ENCODE assay signal across 24 cellular contexts in the genomic region with DNA sequence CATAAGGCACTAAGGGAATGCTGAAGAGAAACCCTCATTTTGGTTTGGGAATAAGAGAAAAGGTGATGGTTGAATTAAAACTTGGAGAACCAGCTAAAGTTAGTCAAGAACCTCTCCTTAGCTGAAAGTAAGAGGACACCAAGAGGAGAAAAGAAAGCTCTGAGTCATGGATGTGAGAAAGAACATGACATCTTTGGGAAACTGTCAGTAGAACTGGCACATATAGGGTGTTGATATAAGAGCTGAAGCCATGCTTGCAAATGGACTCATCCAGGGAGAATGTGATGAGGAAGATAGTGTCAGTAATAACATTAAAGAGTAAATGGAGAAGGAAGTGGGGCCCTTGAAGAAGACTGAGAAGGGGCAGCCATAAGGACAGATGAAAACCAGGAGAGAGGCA. TPM values are rescaled to one million over a fixed set of nuclear protein-coding genes. Genes with fewer than 3 reads are reported as not detected.
A peak's percentile ranks its signal among the peaks of the same experiment; 100 is the strongest.
DNase-seq lines count a peak whose midpoint lies in the region; ATAC-seq and TF ChIP-seq lines count a peak whose summit lies in the region.
"Had no signal": no experiment of that assay in that cellular context is flagged by ENCODE, and none has a peak within 500 bp of the region (broad histone marks: within the 10 kb centered on the region; RNA-seq: fewer than 3 reads in every experiment).

No MANE protein-coding gene starts in this region.

- H3K9me3 ChIP-seq in CD8-positive, alpha-beta memory T cell (ENCODE audit: low read length), result no peaks in the 10 kb centered on the region
- H3K9me3 ChIP-seq: A549, ascending aorta, esophagus squamous epithelium, MG63, right atrium auricular region, suprapubic skin, uterus had no signal

- TF ChIP-seq CTCF in foreskin keratinocyte (conservative IDR thresholded peaks at IDR 0.05), result no peak
- TF ChIP-seq CTCF in CD14-positive monocyte (IDR thresholded peaks at IDR 0.05), result no peak

- H3K4me3 ChIP-seq in CD8-positive, alpha-beta memory T cell (ENCODE audit: low read length), result no peak overlapping the region
- H3K4me3 ChIP-seq: A549, ascending aorta, esophagus squamous epithelium, MG63, right atrium auricular region, suprapubic skin, uterus had no signal

- peak overlapping the region; percentile 3 for H3K27ac Mint-ChIP-seq in activated CD4-positive, alpha-beta T cell treated with anti-CD3 and anti-CD28 coated beads, Interleukin-2, amount 10 ng/mL, durations not matched to agents 24 days and 14 days
- H3K27ac Mint-ChIP-seq in CD8-positive, alpha-beta memory T cell, result peak overlapping the region in 7 of 8 donors; percentile 0 to 74 (median 20)
- peak overlapping the region; percentile 70 for H3K27ac Mint-ChIP-seq in activated T-helper 2 cell treated with anti-CD3 and anti-CD28 coated beads, Interferon-gamma antibody, Interleukin-2, Interleukin-4, amounts not matched to agents 10 μg/mL and 5 μg/mL and 100 μg/mL, durations not matched to agents 14 hours and 24 hours and 36 hours
- H3K27ac Mint-ChIP-seq in CD14-positive monocyte, result peak overlapping the region in 3 of 7 donors; percentile 7 to 41 (median 15)

- peaks cover 72% of the 10 kb centered on the region for H3K36me3 Mint-ChIP-seq in activated CD4-positive, alpha-beta T cell treated with anti-CD3 and anti-CD28 coated beads, Interleukin-2, amount 10 ng/mL, durations not matched to agents 24 days and 14 days (ENCODE audit: low read depth)
- H3K36me3 Mint-ChIP-seq in CD8-positive, alpha-beta memory T cell, result peaks cover 29 to 77% (median 38%) of the 10 kb centered on the region in 3 donors
- peaks cover 79% of the 10 kb centered on the region for H3K36me3 Mint-ChIP-seq in activated T-helper 2 cell treated with anti-CD3 and anti-CD28 coated beads, Interferon-gamma antibody, Interleukin-2, Interleukin-4, amounts not matched to agents 10 μg/mL and 5 μg/mL and 100 μg/mL, durations not matched to agents 14 hours and 24 hours and 36 hours (ENCODE audit: low read depth)
- peaks cover 49 to 63% of the 10 kb centered on the region in 2 donors for H3K36me3 Mint-ChIP-seq in CD14-positive monocyte

- H3K27me3 ChIP-seq in CD8-positive, alpha-beta memory T cell (ENCODE audit: insufficient read depth, low read length, poor library complexity, severe bottlenecking), result no peaks in the 10 kb centered on the region
- no peaks in the 10 kb centered on the region for H3K27me3 ChIP-seq in foreskin keratinocyte
- H3K27me3 ChIP-seq: ascending aorta, esophagus squamous epithelium, MG63, right atrium auricular region, suprapubic skin, uterus had no signal

- DNase-seq in activated CD4-positive, alpha-beta T cell treated with anti-CD3 and anti-CD28 coated beads, Interleukin-2, amount 10 ng/mL, durations not matched to agents 24 days and 14 days, result no peak
- no peak for DNase-seq in activated CD4-positive, alpha-beta T cell treated with anti-CD3 and anti-CD28 coated beads for 48 hours
- DNase-seq in CD8-positive, alpha-beta memory T cell, result no peak
- DNase-seq in activated T-helper 2 cell treated with anti-CD3 and anti-CD28 coated beads, Interferon-gamma antibody, Interleukin-2, Interleukin-4, amounts not matched to agents 10 μg/mL and 5 μg/mL and 100 μg/mL, durations not matched to agents 14 hours and 24 hours and 36 hours (ENCODE audit: low spot score), result no peak
- DNase-seq in foreskin keratinocyte (peak; percentile 3 to 11), CD14-positive monocyte (ENCODE audit: low spot score) (no peak), NCI-H2227 (lab: John Stamatoyannopoulos, UW; ENCODE audit: unreplicated experiment) (no peak)
- DNase-seq in stimulated activated CD4-positive, alpha-beta T cell treated with anti-CD3 and anti-CD28 coated beads, Interleukin-4, amount 100 ng/mL, for 24 hours, result no peak
- DNase-seq: activated effector memory CD4-positive, alpha-beta T cell treated with anti-CD3 and anti-CD28 coated beads, Interleukin-2, amount 50 U/mL, for 16 hours; cerebellar nuclear complex; effector CD8-positive, alpha-beta T cell; esophagus squamous epithelium; GF-D8; mesenchymal stem cell; MG63; naive B cell; NCI-H774; OCI-M1; SHP77; uterus had no signal

- intact Hi-C loops in activated CD4-positive, alpha-beta T cell treated with anti-CD3 and anti-CD28 coated beads, Interleukin-2, amount 10 ng/mL, durations not matched to agents 24 days and 14 days (cut with micrococcal nuclease), result loop anchor here (2.0 kb wide), 1 partner anchor 52 kb away; no protein-coding TSS in a partner anchor
- intact Hi-C loops in activated T-helper 2 cell treated with anti-CD3 and anti-CD28 coated beads, Interferon-gamma antibody, Interleukin-2, Interleukin-4, amounts not matched to agents 10 μg/mL and 5 μg/mL and 100 μg/mL, durations not matched to agents 14 hours and 24 hours and 36 hours (cut with micrococcal nuclease), result loop anchor here (1.0 kb wide), 1 partner anchor 32 kb away; no protein-coding TSS in a partner anchor
- intact Hi-C loops in CD14-positive monocyte (cut with micrococcal nuclease), result no loop called here

- peaks cover 11% of the 10 kb centered on the region for H3K4me1 ChIP-seq in CD8-positive, alpha-beta memory T cell (ENCODE audit: insufficient read depth, low read length)
- no peaks in the 10 kb centered on the region for H3K4me1 ChIP-seq in foreskin keratinocyte
- H3K4me1 ChIP-seq: ascending aorta, suprapubic skin, uterus had no signal

- no peaks in the 10 kb centered on the region for H3K27me3 Mint-ChIP-seq in activated CD4-positive, alpha-beta T cell treated with anti-CD3 and anti-CD28 coated beads, Interleukin-2, amount 10 ng/mL, durations not matched to agents 24 days and 14 days
- H3K27me3 Mint-ChIP-seq in CD8-positive, alpha-beta memory T cell, result no peaks in the 10 kb centered on the region
- no peaks in the 10 kb centered on the region for H3K27me3 Mint-ChIP-seq in activated T-helper 2 cell treated with anti-CD3 and anti-CD28 coated beads, Interferon-gamma antibody, Interleukin-2, Interleukin-4, amounts not matched to agents 10 μg/mL and 5 μg/mL and 100 μg/mL, durations not matched to agents 14 hours and 24 hours and 36 hours (ENCODE audit: low read depth)
- H3K27me3 Mint-ChIP-seq in CD14-positive monocyte (ENCODE audit: low read depth in 3 of 3), result no peaks in the 10 kb centered on the region
- H3K27me3 Mint-ChIP-seq: naive B cell had no signal

- POLR2A ChIA-PET in CD8-positive, alpha-beta memory T cell (lab: Charles Lee), result no interaction called here

- CTCF ChIA-PET in CD8-positive, alpha-beta memory T cell (lab: Charles Lee), result interaction anchor here (0.9 to 1.3 kb wide), 2 partner anchors 9 to 76 kb away, joined by 3 to 5 read pairs; no protein-coding TSS in a partner anchor

- H3K4me3 Mint-ChIP-seq in activated CD4-positive, alpha-beta T cell treated with anti-CD3 and anti-CD28 coated beads, Interleukin-2, amount 10 ng/mL, durations not matched to agents 24 days and 14 days, result no peak overlapping the region
- no peak overlapping the region for H3K4me3 Mint-ChIP-seq in CD8-positive, alpha-beta memory T cell
- no peak overlapping the region for H3K4me3 Mint-ChIP-seq in activated T-helper 2 cell treated with anti-CD3 and anti-CD28 coated beads, Interferon-gamma antibody, Interleukin-2, Interleukin-4, amounts not matched to agents 10 μg/mL and 5 μg/mL and 100 μg/mL, durations not matched to agents 14 hours and 24 hours and 36 hours (ENCODE audit: low read depth)
- no peak overlapping the region for H3K4me3 Mint-ChIP-seq in CD14-positive monocyte
- H3K4me3 Mint-ChIP-seq: naive B cell had no signal

- H3K9me3 Mint-ChIP-seq in activated CD4-positive, alpha-beta T cell treated with anti-CD3 and anti-CD28 coated beads, Interleukin-2, amount 10 ng/mL, durations not matched to agents 24 days and 14 days, result peaks cover 11% of the 10 kb centered on the region
- no peaks in the 10 kb centered on the region for H3K9me3 Mint-ChIP-seq in CD8-positive, alpha-beta memory T cell
- peaks cover 5% of the 10 kb centered on the region for H3K9me3 Mint-ChIP-seq in activated T-helper 2 cell treated with anti-CD3 and anti-CD28 coated beads, Interferon-gamma antibody, Interleukin-2, Interleukin-4, amounts not matched to agents 10 μg/mL and 5 μg/mL and 100 μg/mL, durations not matched to agents 14 hours and 24 hours and 36 hours
- H3K9me3 Mint-ChIP-seq in CD14-positive monocyte, result no peaks in the 10 kb centered on the region

- ATAC-seq in foreskin keratinocyte, result no peak
- ATAC-seq: A549 had no signal

- H3K4me1 Mint-ChIP-seq in activated CD4-positive, alpha-beta T cell treated with anti-CD3 and anti-CD28 coated beads, Interleukin-2, amount 10 ng/mL, durations not matched to agents 24 days and 14 days, result peaks cover 49% of the 10 kb centered on the region
- peaks cover 60 to 84% (median 81%) of the 10 kb centered on the region in 3 donors for H3K4me1 Mint-ChIP-seq in CD8-positive, alpha-beta memory T cell
- peaks cover 66% of the 10 kb centered on the region for H3K4me1 Mint-ChIP-seq in activated T-helper 2 cell treated with anti-CD3 and anti-CD28 coated beads, Interferon-gamma antibody, Interleukin-2, Interleukin-4, amounts not matched to agents 10 μg/mL and 5 μg/mL and 100 μg/mL, durations not matched to agents 14 hours and 24 hours and 36 hours (ENCODE audit: low read depth)
- H3K4me1 Mint-ChIP-seq in CD14-positive monocyte, result peaks cover 57% of the 10 kb centered on the region

- peaks cover 32% of the 10 kb centered on the region for H3K36me3 ChIP-seq in CD8-positive, alpha-beta memory T cell (ENCODE audit: insufficient read depth, low read length)
- H3K36me3 ChIP-seq: ascending aorta, MG63, uterus had no signal

- no peak overlapping the region for H3K27ac ChIP-seq in CD8-positive, alpha-beta memory T cell (ENCODE audit: low read depth, low read length)
- H3K27ac ChIP-seq in foreskin keratinocyte, result no peak overlapping the region
- H3K27ac ChIP-seq: A549, ascending aorta, esophagus squamous epithelium, right atrium auricular region, suprapubic skin, uterus had no signal

RNA-seq across cellular contexts. Expression of a gene that starts 54.3 kb away (rescaled TPM):
- total RNA-seq in activated CD4-positive, alpha-beta T cell treated with anti-CD3 and anti-CD28 coated beads, Interleukin-2, amount 10 ng/mL, durations not matched to agents 24 days and 14 days, result 73.1 and 74.0 TPM in 2 replicates
- total RNA-seq in CD8-positive, alpha-beta memory T cell, result 10 to 100 TPM; 61.4 to 63.5 TPM
- polyA plus RNA-seq in CD8-positive, alpha-beta memory T cell, result 19.7 TPM
- total RNA-seq in activated T-helper 2 cell treated with anti-CD3 and anti-CD28 coated beads, Interferon-gamma antibody, Interleukin-2, Interleukin-4, amounts not matched to agents 10 μg/mL and 5 μg/mL and 100 μg/mL, durations not matched to agents 14 hours and 24 hours and 36 hours, result 56.1 and 56.5 TPM in 2 replicates
- total RNA-seq in foreskin keratinocyte, result 23.2 and 27.9 TPM in 2 replicates
- polyA plus RNA-seq in foreskin keratinocyte (7.1 and 7.6 TPM in 2 replicates), CD14-positive monocyte (10 to 100 TPM; 13.0 to 18.6 TPM)

Comparison
In these comparisons a context has a peak if more than half of its experiments do, and no peak if none do; other contexts are left out.
1. DNase-seq: peak in foreskin keratinocyte (2 of 2); none in activated CD4-positive, alpha-beta T cell treated with anti-CD3 and anti-CD28 coated beads, Interleukin-2, amount 10 ng/mL, durations not matched to agents 24 days and 14 days (single experiment), activated CD4-positive, alpha-beta T cell treated with anti-CD3 and anti-CD28 coated beads for 48 hours (single experiment), CD8-positive, alpha-beta memory T cell (0 of 5), activated T-helper 2 cell treated with anti-CD3 and anti-CD28 coated beads, Interferon-gamma antibody, Interleukin-2, Interleukin-4, amounts not matched to agents 10 μg/mL and 5 μg/mL and 100 μg/mL, durations not matched to agents 14 hours and 24 hours and 36 hours (single experiment), CD14-positive monocyte (single experiment), stimulated activated CD4-positive, alpha-beta T cell treated with anti-CD3 and anti-CD28 coated beads, Interleukin-4, amount 100 ng/mL, for 24 hours (single experiment) and NCI-H2227 (single experiment).
2. intact Hi-C loops: an anchor here in activated CD4-positive, alpha-beta T cell treated with anti-CD3 and anti-CD28 coated beads, Interleukin-2, amount 10 ng/mL, durations not matched to agents 24 days and 14 days (2.0 kb wide) and activated T-helper 2 cell treated with anti-CD3 and anti-CD28 coated beads, Interferon-gamma antibody, Interleukin-2, Interleukin-4, amounts not matched to agents 10 μg/mL and 5 μg/mL and 100 μg/mL, durations not matched to agents 14 hours and 24 hours and 36 hours (1.0 kb wide); none called in CD14-positive monocyte.